In genomic region chr11:126930100-126930841, GRCh38 we compare ENCODE assay signal across 2 cellular contexts.
TF ChIP-seq lines count a peak whose summit lies in the region.

No MANE protein-coding gene starts in this region.

TF ChIP-seq in SK-N-SH treated with all-trans-retinoic acid at 6 μM for 48 hours, 23 proteins besides CTCF, POLR2A, EP300 and RAD21 (continued from another document):
- no peak for TF ChIP-seq POU6F1 (CRISPR knock-in tag; IDR thresholded peaks at IDR 0.05; ENCODE audit: borderline replicate concordance, low read depth)
TF ChIP-seq in SK-N-SH treated with all-trans-retinoic acid at 6 μM for 48 hours: peak in this region for 0.

TF ChIP-seq in SK-N-SH, 30 proteins besides CTCF, POLR2A, EP300 and RAD21 (continued from another document):
- TF ChIP-seq SIN3A (IDR thresholded peaks at IDR 0.05; ENCODE audit: borderline replicate concordance, low read depth, low read length) (no peak), NFIC (IDR thresholded peaks at IDR 0.05; ENCODE audit: borderline replicate concordance) (no peak), ELF1 (IDR thresholded peaks at IDR 0.05) (no peak), REST (IDR thresholded peaks at IDR 0.05; ENCODE audit: low read depth, low read length) (no peak), RXRA (IDR thresholded peaks at IDR 0.05; ENCODE audit: borderline replicate concordance, low read depth) (no peak), GABPA (IDR thresholded peaks at IDR 0.05; ENCODE audit: low read depth) (no peak), USF2 (IDR thresholded peaks at IDR 0.05; ENCODE audit: borderline replicate concordance, low read depth, low read length) (no peak), GATA2 (CRISPR knock-in tag; IDR thresholded peaks at IDR 0.05) (no peak), SMC3 (IDR thresholded peaks at IDR 0.05; ENCODE audit: low read depth, low read length) (no peak), TCF12 (IDR thresholded peaks at IDR 0.05) (no peak), MAX (IDR thresholded peaks at IDR 0.05; ENCODE audit: low read depth) (no peak)
